1 cellular context compared by ENCODE assay signal in the genomic region with DNA sequence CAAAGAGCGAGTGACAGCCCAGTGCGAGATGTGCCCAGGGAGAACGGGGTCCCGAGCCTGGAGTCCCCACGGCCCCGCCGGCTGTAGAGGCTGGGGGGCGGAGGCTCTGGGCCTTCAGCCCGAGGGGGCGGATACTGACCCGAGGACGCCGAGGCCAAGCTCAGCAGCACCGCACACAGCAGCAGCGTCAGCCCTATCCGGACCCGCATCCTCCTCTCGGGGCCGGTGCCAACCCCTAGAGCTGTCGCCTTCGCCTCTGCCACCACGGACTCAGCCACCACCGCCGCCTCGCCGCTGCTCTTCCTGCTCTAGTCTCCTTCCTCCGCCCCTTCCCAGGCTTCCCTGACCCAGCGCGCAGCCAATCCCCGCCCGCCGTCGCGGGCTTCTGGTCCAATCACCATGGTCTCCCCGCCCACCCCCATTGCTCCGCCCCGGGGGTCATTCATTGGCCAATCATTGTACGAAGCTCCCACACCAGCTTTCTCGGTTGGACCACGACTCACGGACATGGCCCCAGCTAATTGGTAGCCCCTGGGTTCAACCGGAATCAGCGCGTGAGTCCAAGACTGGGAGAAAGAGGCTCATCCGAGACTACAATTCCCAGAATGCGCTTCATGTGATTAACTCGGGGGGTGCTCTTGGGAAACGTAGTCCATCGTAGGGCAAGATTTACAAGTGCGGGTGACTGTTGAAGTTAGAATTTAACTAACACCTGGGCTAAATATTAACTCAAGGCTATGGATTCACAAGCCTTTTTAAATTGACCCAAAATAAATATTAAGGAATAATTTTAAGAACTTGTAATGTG.
A peak's percentile ranks its signal among the peaks of the same experiment; 100 is the strongest.
TF ChIP-seq lines count a peak whose summit lies in the region.

A gene (minus strand): TSS at position 318 of the 808 bp plus-strand sequence. CDS start 109 bp downstream, at position 209.

TF ChIP-seq in HepG2, 621 proteins besides CTCF, POLR2A, EP300 and RAD21 (continued from another document and continues in another):
- TF ChIP-seq, protein P1, sequence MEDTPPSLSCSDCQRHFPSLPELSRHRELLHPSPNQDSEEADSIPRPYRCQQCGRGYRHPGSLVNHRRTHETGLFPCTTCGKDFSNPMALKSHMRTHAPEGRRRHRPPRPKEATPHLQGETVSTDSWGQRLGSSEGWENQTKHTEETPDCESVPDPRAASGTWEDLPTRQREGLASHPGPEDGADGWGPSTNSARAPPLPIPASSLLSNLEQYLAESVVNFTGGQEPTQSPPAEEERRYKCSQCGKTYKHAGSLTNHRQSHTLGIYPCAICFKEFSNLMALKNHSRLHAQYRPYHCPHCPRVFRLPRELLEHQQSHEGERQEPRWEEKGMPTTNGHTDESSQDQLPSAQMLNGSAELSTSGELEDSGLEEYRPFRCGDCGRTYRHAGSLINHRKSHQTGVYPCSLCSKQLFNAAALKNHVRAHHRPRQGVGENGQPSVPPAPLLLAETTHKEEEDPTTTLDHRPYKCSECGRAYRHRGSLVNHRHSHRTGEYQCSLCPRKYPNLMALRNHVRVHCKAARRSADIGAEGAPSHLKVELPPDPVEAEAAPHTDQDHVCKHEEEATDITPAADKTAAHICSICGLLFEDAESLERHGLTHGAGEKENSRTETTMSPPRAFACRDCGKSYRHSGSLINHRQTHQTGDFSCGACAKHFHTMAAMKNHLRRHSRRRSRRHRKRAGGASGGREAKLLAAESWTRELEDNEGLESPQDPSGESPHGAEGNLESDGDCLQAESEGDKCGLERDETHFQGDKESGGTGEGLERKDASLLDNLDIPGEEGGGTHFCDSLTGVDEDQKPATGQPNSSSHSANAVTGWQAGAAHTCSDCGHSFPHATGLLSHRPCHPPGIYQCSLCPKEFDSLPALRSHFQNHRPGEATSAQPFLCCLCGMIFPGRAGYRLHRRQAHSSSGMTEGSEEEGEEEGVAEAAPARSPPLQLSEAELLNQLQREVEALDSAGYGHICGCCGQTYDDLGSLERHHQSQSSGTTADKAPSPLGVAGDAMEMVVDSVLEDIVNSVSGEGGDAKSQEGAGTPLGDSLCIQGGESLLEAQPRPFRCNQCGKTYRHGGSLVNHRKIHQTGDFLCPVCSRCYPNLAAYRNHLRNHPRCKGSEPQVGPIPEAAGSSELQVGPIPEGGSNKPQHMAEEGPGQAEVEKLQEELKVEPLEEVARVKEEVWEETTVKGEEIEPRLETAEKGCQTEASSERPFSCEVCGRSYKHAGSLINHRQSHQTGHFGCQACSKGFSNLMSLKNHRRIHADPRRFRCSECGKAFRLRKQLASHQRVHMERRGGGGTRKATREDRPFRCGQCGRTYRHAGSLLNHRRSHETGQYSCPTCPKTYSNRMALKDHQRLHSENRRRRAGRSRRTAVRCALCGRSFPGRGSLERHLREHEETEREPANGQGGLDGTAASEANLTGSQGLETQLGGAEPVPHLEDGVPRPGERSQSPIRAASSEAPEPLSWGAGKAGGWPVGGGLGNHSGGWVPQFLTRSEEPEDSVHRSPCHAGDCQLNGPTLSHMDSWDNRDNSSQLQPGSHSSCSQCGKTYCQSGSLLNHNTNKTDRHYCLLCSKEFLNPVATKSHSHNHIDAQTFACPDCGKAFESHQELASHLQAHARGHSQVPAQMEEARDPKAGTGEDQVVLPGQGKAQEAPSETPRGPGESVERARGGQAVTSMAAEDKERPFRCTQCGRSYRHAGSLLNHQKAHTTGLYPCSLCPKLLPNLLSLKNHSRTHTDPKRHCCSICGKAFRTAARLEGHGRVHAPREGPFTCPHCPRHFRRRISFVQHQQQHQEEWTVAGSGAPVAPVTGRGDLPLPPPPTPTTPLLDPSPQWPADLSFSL (CRISPR knock-in tag; IDR thresholded peaks at IDR 0.05) = no peak
- TF ChIP-seq ZFP36 (IDR thresholded peaks at IDR 0.05; ENCODE audit: borderline replicate concordance, low read depth, low read length, partially characterized antibody) (no peak), ZNF678 (CRISPR knock-in tag; IDR thresholded peaks at IDR 0.05) (no peak), ZNF354B (CRISPR knock-in tag; IDR thresholded peaks at IDR 0.05) (no peak), SP140L (CRISPR knock-in tag; IDR thresholded peaks at IDR 0.05; ENCODE audit: borderline replicate concordance) (no peak), NFYC (CRISPR knock-in tag; IDR thresholded peaks at IDR 0.05) (peak; percentile 95), PCBP1 (IDR thresholded peaks at IDR 0.05; ENCODE audit: borderline replicate concordance, low read depth, low read length) (peak; percentile 80; the same call in 1 of the 2 replicates), SATB2 (CRISPR knock-in tag; IDR thresholded peaks at IDR 0.05) (no peak), FOXC1 (CRISPR knock-in tag; IDR thresholded peaks at IDR 0.05; ENCODE audit: borderline replicate concordance) (no peak), SCMH1 (CRISPR knock-in tag; IDR thresholded peaks at IDR 0.05; ENCODE audit: borderline replicate concordance) (no peak), SNAI1 (CRISPR knock-in tag; IDR thresholded peaks at IDR 0.05; ENCODE audit: borderline replicate concordance) (no peak), ZNF614 (CRISPR knock-in tag; IDR thresholded peaks at IDR 0.05; ENCODE audit: borderline replicate concordance) (no peak)
- TF ChIP-seq, protein P2, sequence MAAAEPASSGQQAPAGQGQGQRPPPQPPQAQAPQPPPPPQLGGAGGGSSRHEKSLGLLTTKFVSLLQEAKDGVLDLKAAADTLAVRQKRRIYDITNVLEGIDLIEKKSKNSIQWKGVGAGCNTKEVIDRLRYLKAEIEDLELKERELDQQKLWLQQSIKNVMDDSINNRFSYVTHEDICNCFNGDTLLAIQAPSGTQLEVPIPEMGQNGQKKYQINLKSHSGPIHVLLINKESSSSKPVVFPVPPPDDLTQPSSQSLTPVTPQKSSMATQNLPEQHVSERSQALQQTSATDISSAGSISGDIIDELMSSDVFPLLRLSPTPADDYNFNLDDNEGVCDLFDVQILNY (CRISPR knock-in tag; conservative IDR thresholded peaks at IDR 0.05) = no peak
- TF ChIP-seq, protein P3, sequence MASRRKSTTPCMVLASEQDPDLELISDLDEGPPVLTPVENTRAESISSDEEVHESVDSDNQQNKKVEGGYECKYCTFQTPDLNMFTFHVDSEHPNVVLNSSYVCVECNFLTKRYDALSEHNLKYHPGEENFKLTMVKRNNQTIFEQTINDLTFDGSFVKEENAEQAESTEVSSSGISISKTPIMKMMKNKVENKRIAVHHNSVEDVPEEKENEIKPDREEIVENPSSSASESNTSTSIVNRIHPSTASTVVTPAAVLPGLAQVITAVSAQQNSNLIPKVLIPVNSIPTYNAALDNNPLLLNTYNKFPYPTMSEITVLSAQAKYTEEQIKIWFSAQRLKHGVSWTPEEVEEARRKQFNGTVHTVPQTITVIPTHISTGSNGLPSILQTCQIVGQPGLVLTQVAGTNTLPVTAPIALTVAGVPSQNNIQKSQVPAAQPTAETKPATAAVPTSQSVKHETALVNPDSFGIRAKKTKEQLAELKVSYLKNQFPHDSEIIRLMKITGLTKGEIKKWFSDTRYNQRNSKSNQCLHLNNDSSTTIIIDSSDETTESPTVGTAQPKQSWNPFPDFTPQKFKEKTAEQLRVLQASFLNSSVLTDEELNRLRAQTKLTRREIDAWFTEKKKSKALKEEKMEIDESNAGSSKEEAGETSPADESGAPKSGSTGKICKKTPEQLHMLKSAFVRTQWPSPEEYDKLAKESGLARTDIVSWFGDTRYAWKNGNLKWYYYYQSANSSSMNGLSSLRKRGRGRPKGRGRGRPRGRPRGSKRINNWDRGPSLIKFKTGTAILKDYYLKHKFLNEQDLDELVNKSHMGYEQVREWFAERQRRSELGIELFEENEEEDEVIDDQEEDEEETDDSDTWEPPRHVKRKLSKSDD (CRISPR knock-in tag; IDR thresholded peaks at IDR 0.05; ENCODE audit: low read depth) = no peak
- TF ChIP-seq, protein P4, sequence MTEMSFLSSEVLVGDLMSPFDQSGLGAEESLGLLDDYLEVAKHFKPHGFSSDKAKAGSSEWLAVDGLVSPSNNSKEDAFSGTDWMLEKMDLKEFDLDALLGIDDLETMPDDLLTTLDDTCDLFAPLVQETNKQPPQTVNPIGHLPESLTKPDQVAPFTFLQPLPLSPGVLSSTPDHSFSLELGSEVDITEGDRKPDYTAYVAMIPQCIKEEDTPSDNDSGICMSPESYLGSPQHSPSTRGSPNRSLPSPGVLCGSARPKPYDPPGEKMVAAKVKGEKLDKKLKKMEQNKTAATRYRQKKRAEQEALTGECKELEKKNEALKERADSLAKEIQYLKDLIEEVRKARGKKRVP (CRISPR knock-in tag; IDR thresholded peaks at IDR 0.05) = no peak
- TF ChIP-seq, protein P5, sequence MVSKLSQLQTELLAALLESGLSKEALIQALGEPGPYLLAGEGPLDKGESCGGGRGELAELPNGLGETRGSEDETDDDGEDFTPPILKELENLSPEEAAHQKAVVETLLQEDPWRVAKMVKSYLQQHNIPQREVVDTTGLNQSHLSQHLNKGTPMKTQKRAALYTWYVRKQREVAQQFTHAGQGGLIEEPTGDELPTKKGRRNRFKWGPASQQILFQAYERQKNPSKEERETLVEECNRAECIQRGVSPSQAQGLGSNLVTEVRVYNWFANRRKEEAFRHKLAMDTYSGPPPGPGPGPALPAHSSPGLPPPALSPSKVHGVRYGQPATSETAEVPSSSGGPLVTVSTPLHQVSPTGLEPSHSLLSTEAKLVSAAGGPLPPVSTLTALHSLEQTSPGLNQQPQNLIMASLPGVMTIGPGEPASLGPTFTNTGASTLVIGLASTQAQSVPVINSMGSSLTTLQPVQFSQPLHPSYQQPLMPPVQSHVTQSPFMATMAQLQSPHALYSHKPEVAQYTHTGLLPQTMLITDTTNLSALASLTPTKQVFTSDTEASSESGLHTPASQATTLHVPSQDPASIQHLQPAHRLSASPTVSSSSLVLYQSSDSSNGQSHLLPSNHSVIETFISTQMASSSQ (IDR thresholded peaks at IDR 0.05; ENCODE audit: low read depth) = peak; percentile 97
- TF ChIP-seq, protein P5 (CRISPR knock-in tag; IDR thresholded peaks at IDR 0.05; ENCODE audit: borderline replicate concordance) = peak; percentile 98
- TF ChIP-seq, protein P6, sequence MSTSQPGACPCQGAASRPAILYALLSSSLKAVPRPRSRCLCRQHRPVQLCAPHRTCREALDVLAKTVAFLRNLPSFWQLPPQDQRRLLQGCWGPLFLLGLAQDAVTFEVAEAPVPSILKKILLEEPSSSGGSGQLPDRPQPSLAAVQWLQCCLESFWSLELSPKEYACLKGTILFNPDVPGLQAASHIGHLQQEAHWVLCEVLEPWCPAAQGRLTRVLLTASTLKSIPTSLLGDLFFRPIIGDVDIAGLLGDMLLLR (CRISPR knock-in tag; IDR thresholded peaks at IDR 0.05) = no peak
- TF ChIP-seq, protein P7, sequence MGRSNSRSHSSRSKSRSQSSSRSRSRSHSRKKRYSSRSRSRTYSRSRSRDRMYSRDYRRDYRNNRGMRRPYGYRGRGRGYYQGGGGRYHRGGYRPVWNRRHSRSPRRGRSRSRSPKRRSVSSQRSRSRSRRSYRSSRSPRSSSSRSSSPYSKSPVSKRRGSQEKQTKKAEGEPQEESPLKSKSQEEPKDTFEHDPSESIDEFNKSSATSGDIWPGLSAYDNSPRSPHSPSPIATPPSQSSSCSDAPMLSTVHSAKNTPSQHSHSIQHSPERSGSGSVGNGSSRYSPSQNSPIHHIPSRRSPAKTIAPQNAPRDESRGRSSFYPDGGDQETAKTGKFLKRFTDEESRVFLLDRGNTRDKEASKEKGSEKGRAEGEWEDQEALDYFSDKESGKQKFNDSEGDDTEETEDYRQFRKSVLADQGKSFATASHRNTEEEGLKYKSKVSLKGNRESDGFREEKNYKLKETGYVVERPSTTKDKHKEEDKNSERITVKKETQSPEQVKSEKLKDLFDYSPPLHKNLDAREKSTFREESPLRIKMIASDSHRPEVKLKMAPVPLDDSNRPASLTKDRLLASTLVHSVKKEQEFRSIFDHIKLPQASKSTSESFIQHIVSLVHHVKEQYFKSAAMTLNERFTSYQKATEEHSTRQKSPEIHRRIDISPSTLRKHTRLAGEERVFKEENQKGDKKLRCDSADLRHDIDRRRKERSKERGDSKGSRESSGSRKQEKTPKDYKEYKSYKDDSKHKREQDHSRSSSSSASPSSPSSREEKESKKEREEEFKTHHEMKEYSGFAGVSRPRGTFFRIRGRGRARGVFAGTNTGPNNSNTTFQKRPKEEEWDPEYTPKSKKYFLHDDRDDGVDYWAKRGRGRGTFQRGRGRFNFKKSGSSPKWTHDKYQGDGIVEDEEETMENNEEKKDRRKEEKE (IDR thresholded peaks at IDR 0.05) = no peak
- TF ChIP-seq, protein P8, sequence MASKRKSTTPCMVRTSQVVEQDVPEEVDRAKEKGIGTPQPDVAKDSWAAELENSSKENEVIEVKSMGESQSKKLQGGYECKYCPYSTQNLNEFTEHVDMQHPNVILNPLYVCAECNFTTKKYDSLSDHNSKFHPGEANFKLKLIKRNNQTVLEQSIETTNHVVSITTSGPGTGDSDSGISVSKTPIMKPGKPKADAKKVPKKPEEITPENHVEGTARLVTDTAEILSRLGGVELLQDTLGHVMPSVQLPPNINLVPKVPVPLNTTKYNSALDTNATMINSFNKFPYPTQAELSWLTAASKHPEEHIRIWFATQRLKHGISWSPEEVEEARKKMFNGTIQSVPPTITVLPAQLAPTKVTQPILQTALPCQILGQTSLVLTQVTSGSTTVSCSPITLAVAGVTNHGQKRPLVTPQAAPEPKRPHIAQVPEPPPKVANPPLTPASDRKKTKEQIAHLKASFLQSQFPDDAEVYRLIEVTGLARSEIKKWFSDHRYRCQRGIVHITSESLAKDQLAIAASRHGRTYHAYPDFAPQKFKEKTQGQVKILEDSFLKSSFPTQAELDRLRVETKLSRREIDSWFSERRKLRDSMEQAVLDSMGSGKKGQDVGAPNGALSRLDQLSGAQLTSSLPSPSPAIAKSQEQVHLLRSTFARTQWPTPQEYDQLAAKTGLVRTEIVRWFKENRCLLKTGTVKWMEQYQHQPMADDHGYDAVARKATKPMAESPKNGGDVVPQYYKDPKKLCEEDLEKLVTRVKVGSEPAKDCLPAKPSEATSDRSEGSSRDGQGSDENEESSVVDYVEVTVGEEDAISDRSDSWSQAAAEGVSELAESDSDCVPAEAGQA (IDR thresholded peaks at IDR 0.05; ENCODE audit: low read depth) = no peak
- TF ChIP-seq, protein P8 (CRISPR knock-in tag; IDR thresholded peaks at IDR 0.05; ENCODE audit: borderline replicate concordance) = no peak
